ENCODE assay signal across 8 cellular contexts in genomic region chr14:102363182-102363952, GRCh38. TPM values are rescaled to one million over a fixed set of nuclear protein-coding genes. Genes with fewer than 3 reads are reported as not detected.
DNase-seq lines count a peak whose midpoint lies in the region; ATAC-seq and TF ChIP-seq lines count a peak whose summit lies in the region.

No MANE protein-coding gene starts in this region.

- no peaks in the 10 kb centered on the region for H3K27me3 ChIP-seq in WERI-Rb-1 (ENCODE audit: insufficient read depth, low read depth, severe bottlenecking)
- H3K27me3 ChIP-seq in endocrine pancreas (ENCODE audit: control insufficient read depth, insufficient read depth, low read length) = no peaks in the 10 kb centered on the region
- H3K27me3 ChIP-seq in stomach = no peaks in the 10 kb centered on the region

- DNase-seq in COLO668 (lab: John Stamatoyannopoulos, UW; ENCODE audit: unreplicated experiment) (peak; percentile 68), HK-2 (ENCODE audit: unreplicated experiment) (peak; percentile 42), WERI-Rb-1 (peak; percentile 35), midbrain (lab: John Stamatoyannopoulos, UW) (peak; percentile 41), stomach (peak; percentile 40)

- no peak for TF ChIP-seq POLR2A in stomach (IDR thresholded peaks at IDR 0.05)

- no peak for TF ChIP-seq CTCF in WERI-Rb-1 (IDR thresholded peaks at IDR 0.05; ENCODE audit: low read depth, low read length)
- no peak for TF ChIP-seq CTCF in stomach (IDR thresholded peaks at IDR 0.05)

- H3K36me3 ChIP-seq in WERI-Rb-1 (peaks cover 5% of the 10 kb centered on the region), endocrine pancreas (ENCODE audit: control insufficient read depth, insufficient read depth, low read length) (no peaks in the 10 kb centered on the region), stomach (peaks cover 0 to 20% (median 11%) of the 10 kb centered on the region in 4 donors)

- H3K4me3 ChIP-seq in WERI-Rb-1 (ENCODE audit: low read depth, low read length) = peak overlapping the region; percentile 95
- peak overlapping the region; percentile 51 for H3K4me3 ChIP-seq in endocrine pancreas (ENCODE audit: control insufficient read depth, insufficient read depth, low read length)
- H3K4me3 ChIP-seq in stomach = peak overlapping the region; percentile 88 to 96 (median 94)

- no peak for TF ChIP-seq EP300 in stomach (IDR thresholded peaks at IDR 0.05)

- WGBS in stomach, 5 donors = 1 to 3% (median 2%) methylated on average over 37 to 53 of the region's 53 CpGs

- H3K27ac ChIP-seq in WERI-Rb-1 (peak overlapping the region; percentile 76), stomach (peak overlapping the region; percentile 71 to 99 (median 96))

- H3K9me3 ChIP-seq in WERI-Rb-1 (ENCODE audit: severe bottlenecking) = no peaks in the 10 kb centered on the region
- no peaks in the 10 kb centered on the region for H3K9me3 ChIP-seq in endocrine pancreas (ENCODE audit: control insufficient read depth, low read length)
- H3K9me3 ChIP-seq in stomach = no peaks in the 10 kb centered on the region

- peak overlapping the region; percentile 88 for H3K9ac ChIP-seq in endocrine pancreas (ENCODE audit: control insufficient read depth, insufficient read depth, low read length)

- H3K4me1 ChIP-seq in endocrine pancreas (ENCODE audit: control insufficient read depth, insufficient read depth, low read length) (no peaks in the 10 kb centered on the region), stomach (peaks cover 18 to 44% (median 32%) of the 10 kb centered on the region in 4 donors)

- intact Hi-C loops in stomach (cut with DNase I; ENCODE audit: low total_unique reads) = no loop called here

- ATAC-seq in GM19455 (IDR thresholded peaks at IDR 0.05; ENCODE audit: unreplicated experiment) (peak; percentile 32), GM18519 (IDR thresholded peaks at IDR 0.05; ENCODE audit: low FRiP score, unreplicated experiment) (no peak)

RNA-seq across cellular contexts. Expression of gene TECPR2, which starts 0.6 kb away (rescaled TPM):
- total RNA-seq in stomach = 100 to 1,000 TPM in 1 of 5 donors, 10 to 100 TPM in 3, 1 to 10 TPM in 1; 9.8 to 110 (median 21.1) TPM
- polyA plus RNA-seq in stomach = 1 to 10 TPM; 2.6 to 5.9 (median 4.7) TPM

RNA-seq across cellular contexts. Expression of gene CINP, which starts 0.7 kb away (rescaled TPM):
- 10 to 100 TPM in 3 of 5 donors, 1 to 10 TPM in 1, under 1 TPM in 1; 0.29 to 56.2 (median 13.8) TPM for total RNA-seq in stomach
- polyA plus RNA-seq in stomach = 10 to 100 TPM; 38.7 to 65.5 (median 44.0) TPM

RNA-seq across cellular contexts. Expression of gene ZNF839, which starts 43.8 kb away (rescaled TPM):
- total RNA-seq in stomach = 100 to 1,000 TPM in 1 of 5 donors, 10 to 100 TPM in 3, 1 to 10 TPM in 1; 8.8 to 116 (median 15.8) TPM
- 10 to 100 TPM in 1 of 3 donors, 1 to 10 TPM in 2; 5.5 to 10.2 (median 5.9) TPM for polyA plus RNA-seq in stomach

RNA-seq across cellular contexts. Expression of gene MOK, which starts 58.4 kb away (rescaled TPM):
- 10 to 100 TPM; 10.7 to 46.9 (median 19.3) TPM for total RNA-seq in stomach
- 10 to 100 TPM in 1 of 3 donors, 1 to 10 TPM in 2; 4.2 to 13.2 (median 9.8) TPM for polyA plus RNA-seq in stomach
